In genomic region chr10:102134416-102134815, GRCh38 we compare ENCODE assay signal across 1 cellular context.
TF ChIP-seq lines count a peak whose summit lies in the region.

No MANE protein-coding gene starts in this region.

TF ChIP-seq in A549, 52 proteins besides CTCF, POLR2A, EP300 and RAD21 (continued from another document):
- TF ChIP-seq POLR2AphosphoS2 (conservative IDR thresholded peaks at IDR 0.05; ENCODE audit: low read length) = no peak
- no peak for TF ChIP-seq CHD2 (IDR thresholded peaks at IDR 0.05; ENCODE audit: low read length, partially characterized antibody)
- no peak for TF ChIP-seq BHLHE40 (IDR thresholded peaks at IDR 0.05; ENCODE audit: low read depth, low read length)
TF ChIP-seq in A549: peak in this region for 0.
